Comparison of ENCODE assay signal across 8 cellular contexts in the genomic region with DNA sequence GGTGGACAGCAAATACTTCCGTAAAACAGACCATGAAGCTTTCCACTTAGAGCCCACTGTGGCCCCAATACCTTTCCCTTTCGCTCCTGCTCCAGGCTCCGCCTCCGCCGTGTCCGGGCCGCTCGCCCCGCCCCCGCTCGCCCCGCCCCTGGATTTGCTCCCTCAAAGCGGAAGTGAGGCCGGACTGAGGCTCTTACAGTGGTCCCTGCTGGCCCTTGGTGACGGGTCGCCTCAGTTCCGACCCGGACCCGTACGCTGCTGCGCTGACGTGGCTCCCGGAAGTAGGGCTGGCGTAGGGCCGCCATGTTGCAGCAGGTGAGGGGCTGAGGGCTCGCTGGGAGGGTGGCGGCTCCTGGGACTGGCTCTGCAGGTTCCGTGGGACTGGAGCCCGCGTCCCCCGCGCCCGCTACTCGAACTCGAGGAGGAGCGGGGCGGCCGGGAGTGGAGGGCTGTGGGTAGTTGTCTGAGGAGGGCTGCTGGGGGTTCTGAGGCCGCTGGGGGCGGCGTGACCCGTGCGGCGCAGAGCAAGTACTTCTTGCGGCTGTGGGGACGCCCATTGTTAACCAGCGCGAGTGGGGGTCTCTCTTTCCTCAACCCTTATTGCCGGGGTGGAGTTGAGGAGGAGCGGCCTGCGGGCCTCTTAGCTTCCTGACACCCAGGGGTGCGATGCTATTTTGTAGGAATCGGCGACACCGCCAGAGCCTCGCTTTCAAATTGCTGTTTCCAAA. TPM values are rescaled to one million over a fixed set of nuclear protein-coding genes. Genes with fewer than 3 reads are reported as not detected.
DNase-seq lines count a peak whose midpoint lies in the region; ATAC-seq and TF ChIP-seq lines count a peak whose summit lies in the region.
"Not testable (repeated sequence)": the region's sequence is repeated elsewhere in the genome, so short reads cannot be mapped to it uniquely, and the experiment has no call there.

A gene (plus strand): TSS at position 193 of the 728 bp plus-strand sequence. CDS start 111 bp downstream, at position 304.

- not testable (repeated sequence) for TF ChIP-seq CTCF in GM13976 (IDR thresholded peaks at IDR 0.05; ENCODE audit: borderline replicate concordance, control extremely low read depth, extremely low read depth, insufficient read depth, missing control alignments); heart left ventricle (IDR thresholded peaks at IDR 0.05); transverse colon (IDR thresholded peaks at IDR 0.05)

- H3K4me1 ChIP-seq in adipocyte (ENCODE audit: control insufficient read depth, insufficient read depth, low read length); heart left ventricle; transverse colon: not testable (repeated sequence)

- 0 to 1% (median 0%) methylated on average over 25 to 53 of the region's 56 CpGs; no CpG with 5 or more reads in 1 of the 4 donors for WGBS in heart left ventricle, 4 donors
- WGBS in transverse colon (ENCODE audit: low coverage in 1 of 2), 2 donors, result 1% methylated on average over 34 of the region's 56 CpGs; no CpG with 5 or more reads in 1 of the 2 donors

- peak; percentile 86 for DNase-seq in GM13976 (ENCODE audit: low spot score)
- peak; percentile 90 for DNase-seq in NCI-H1436 treated with DMSO at 0.1 percent for 48 hours (lab: John Stamatoyannopoulos, UW)
- DNase-seq in T follicular helper cell (ENCODE audit: low read depth), result peak; percentile 88
- DNase-seq in adipocyte (ENCODE audit: low read depth), result peak; percentile 97
- DNase-seq in heart left ventricle, result peak; percentile 96 to 98 (median 98)
- peak; percentile 94 for DNase-seq in pons (ENCODE audit: low spot score)
- peak; percentile 98 for DNase-seq in transverse colon

- not testable (repeated sequence) for H3K27me3 ChIP-seq in adipocyte (replicated peaks; ENCODE audit: control insufficient read depth, insufficient read depth, low read length); heart left ventricle; transverse colon

- peak; percentile 97 for ATAC-seq in HG02852 (IDR thresholded peaks at IDR 0.05; ENCODE audit: unreplicated experiment)
- ATAC-seq in heart left ventricle, result peak; percentile 100

- TF ChIP-seq POLR2A in heart left ventricle (IDR thresholded peaks at IDR 0.05), result peak in 1 of 2 donors; percentile 68
- peak; percentile 85 for TF ChIP-seq POLR2A in transverse colon (IDR thresholded peaks at IDR 0.05)

- intact Hi-C loops in heart left ventricle (cut with DNase I); transverse colon (cut with DNase I; ENCODE audit: low total_unique reads): not testable (repeated sequence)

- H3K4me3 ChIP-seq in adipocyte (ENCODE audit: low read length) (peak within 1 kb of the TSS; percentile 79), heart left ventricle (peak within 1 kb of the TSS; percentile 45 to 70 (median 64)), transverse colon (peak within 1 kb of the TSS; percentile 47 to 72 (median 64))

- not testable (repeated sequence) for H3K36me3 ChIP-seq in adipocyte (ENCODE audit: control insufficient read depth, insufficient read depth, low read length, severe bottlenecking); heart left ventricle; transverse colon

- TF ChIP-seq EP300 in transverse colon (IDR thresholded peaks at IDR 0.05; ENCODE audit: low read depth), result not testable (repeated sequence)

- in situ Hi-C loops in GM13976 (cut with MboI; ENCODE audit: low sequenced_read_pairs, unreplicated experiment); transverse colon (cut with MboI; ENCODE audit: low pct_ligation_motif_present in 1 of 4, low pct_unique_long_range_greater_than_20kb in 1 of 4, low sequenced_read_pairs in 3 of 4): not testable (repeated sequence)

- H3K27ac ChIP-seq in heart left ventricle (peak within 1 kb of the TSS; percentile 24 to 84 (median 78)), transverse colon (peak within 1 kb of the TSS; percentile 85 to 92 (median 88))

- H3K9me3 ChIP-seq in adipocyte (ENCODE audit: control insufficient read depth, low read length); heart left ventricle; transverse colon: not testable (repeated sequence)

- peak within 1 kb of the TSS; percentile 85 for H3K9ac ChIP-seq in adipocyte (ENCODE audit: low read length)

RNA-seq across cellular contexts. Expression of the gene that starts here (rescaled TPM):
- 10 to 100 TPM; 13.6 to 27.7 (median 20.6) TPM for total RNA-seq in heart left ventricle
- 10 to 100 TPM; 16.6 to 42.0 TPM for polyA plus RNA-seq in heart left ventricle
- 10 to 100 TPM in 2 of 4 donors, 1 to 10 TPM in 1, under 1 TPM in 1; 0.40 to 35.2 (median 19.9) TPM for total RNA-seq in transverse colon

Comparison
In these comparisons a context has a peak if more than half of its experiments do, and no peak if none do; other contexts are left out.
1. Peak in every context shown above with its lines: DNase-seq, ATAC-seq, H3K4me3 ChIP-seq and H3K27ac ChIP-seq.